1 cellular context compared by ENCODE assay signal in the genomic region with DNA sequence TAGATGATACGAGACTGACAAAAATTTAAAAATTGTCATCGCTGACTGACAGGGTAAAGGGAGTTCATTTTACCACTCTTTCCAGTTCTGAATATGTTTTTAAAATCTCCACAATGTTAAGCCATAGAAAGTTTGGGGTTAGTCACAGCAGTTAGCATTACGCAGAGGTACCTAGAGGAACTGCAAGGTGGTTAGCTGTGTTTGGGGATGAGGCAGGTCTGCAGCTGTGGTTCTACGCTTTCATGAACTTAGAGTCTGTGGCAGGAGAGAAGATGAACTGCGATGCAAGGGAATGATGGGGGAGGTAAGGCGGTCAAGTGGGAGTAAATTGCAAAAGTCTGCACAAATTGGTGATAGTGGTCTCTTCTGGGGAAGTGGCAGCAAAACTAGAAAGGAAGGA.
TF ChIP-seq lines count a peak whose summit lies in the region.

No MANE protein-coding gene starts in this region.

TF ChIP-seq in GM12878, 131 proteins besides CTCF, POLR2A, EP300 and RAD21:
- TF ChIP-seq, protein P1, sequence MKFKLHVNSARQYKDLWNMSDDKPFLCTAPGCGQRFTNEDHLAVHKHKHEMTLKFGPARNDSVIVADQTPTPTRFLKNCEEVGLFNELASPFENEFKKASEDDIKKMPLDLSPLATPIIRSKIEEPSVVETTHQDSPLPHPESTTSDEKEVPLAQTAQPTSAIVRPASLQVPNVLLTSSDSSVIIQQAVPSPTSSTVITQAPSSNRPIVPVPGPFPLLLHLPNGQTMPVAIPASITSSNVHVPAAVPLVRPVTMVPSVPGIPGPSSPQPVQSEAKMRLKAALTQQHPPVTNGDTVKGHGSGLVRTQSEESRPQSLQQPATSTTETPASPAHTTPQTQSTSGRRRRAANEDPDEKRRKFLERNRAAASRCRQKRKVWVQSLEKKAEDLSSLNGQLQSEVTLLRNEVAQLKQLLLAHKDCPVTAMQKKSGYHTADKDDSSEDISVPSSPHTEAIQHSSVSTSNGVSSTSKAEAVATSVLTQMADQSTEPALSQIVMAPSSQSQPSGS (IDR thresholded peaks at IDR 0.05; ENCODE audit: low read length), result no peak
- TF ChIP-seq CBX3 (IDR thresholded peaks at IDR 0.05; ENCODE audit: borderline replicate concordance, low read depth) (no peak), SPI1 (IDR thresholded peaks at IDR 0.05; ENCODE audit: borderline replicate concordance, insufficient read depth, low read depth, low read length) (0 out of 2 replicates have a peak, but pooled peaks have one; percentile 5), RAD51 (IDR thresholded peaks at IDR 0.05) (no peak), RUNX3 (IDR thresholded peaks at IDR 0.05; ENCODE audit: low read length) (peak; percentile 64)
